ENCODE assay signal across 8 cellular contexts in genomic region chr12:98490491-98491453, GRCh38. TPM values are rescaled to one million over a fixed set of nuclear protein-coding genes. Genes with fewer than 3 reads are reported as not detected.
A peak's percentile ranks its signal among the peaks of the same experiment; 100 is the strongest.
DNase-seq lines count a peak whose midpoint lies in the region; ATAC-seq and TF ChIP-seq lines count a peak whose summit lies in the region.

No MANE protein-coding gene starts in this region.

- TF ChIP-seq POLR2A in prostate gland (IDR thresholded peaks at IDR 0.05), result no peak
- TF ChIP-seq POLR2A in uterus (IDR thresholded peaks at IDR 0.05), result no peak

- H3K4me3 ChIP-seq in prostate gland (no peak overlapping the region), uterus (no peak overlapping the region)

- no peaks in the 10 kb centered on the region for H3K4me1 ChIP-seq in prostate gland (replicated peaks)
- H3K4me1 ChIP-seq in uterus, result no peaks in the 10 kb centered on the region

- DNase-seq in NCI-H1105 treated with DMSO at 0.1 percent for 48 hours (lab: John Stamatoyannopoulos, UW), result peak; percentile 94
- DNase-seq in SW480 (ENCODE audit: low spot score), result peak; percentile 80
- DNase-seq in amniotic epithelial cell (ENCODE audit: low read depth), result peak; percentile 87
- DNase-seq in left cardiac atrium, result peak; percentile 85
- DNase-seq in prostate gland (ENCODE audit: low spot score), result peak; percentile 75
- peak; percentile 89 to 91 for DNase-seq in uterus

- WGBS in prostate gland, result 26% methylated on average over 14 of the region's 14 CpGs

- TF ChIP-seq CTCF in GM12873 (IDR thresholded peaks at IDR 0.05; ENCODE audit: insufficient read depth, low read depth, low read length, missing control alignments) (peak; percentile 86), prostate gland (IDR thresholded peaks at IDR 0.05) (peak; percentile 67 to 90 (median 81)), uterus (IDR thresholded peaks at IDR 0.05) (peak; percentile 82 to 93 (median 88))

- ATAC-seq in HG02642 (IDR thresholded peaks at IDR 0.05; ENCODE audit: poor library complexity, unreplicated experiment) (peak; percentile 94), left cardiac atrium (peak; percentile 89 to 93)

- no peaks in the 10 kb centered on the region for H3K9me3 ChIP-seq in prostate gland
- H3K9me3 ChIP-seq in uterus, result no peaks in the 10 kb centered on the region

- H3K36me3 ChIP-seq in prostate gland (no peaks in the 10 kb centered on the region), uterus (no peaks in the 10 kb centered on the region)

- H3K27me3 ChIP-seq in prostate gland (replicated peaks; ENCODE audit: insufficient read depth) (no peaks in the 10 kb centered on the region), uterus (no peaks in the 10 kb centered on the region)

- no peak overlapping the region for H3K27ac ChIP-seq in prostate gland
- peak overlapping the region; percentile 62 to 91 for H3K27ac ChIP-seq in uterus

- intact Hi-C loops in left cardiac atrium (cut with DNase I) (loop anchor here (2.0 to 5.0 kb wide), 2 partner anchors 26 to 157 kb away; partner anchors contain the start of gene APAF1 (in 1 of the 2)), prostate gland (cut with DNase I) (loop anchor here (2.0 to 10.0 kb wide), 2 partner anchors 24 to 104 kb away; partner anchors contain the start of genes SLC25A3 and TMPO), uterus (cut with DNase I; ENCODE audit: low total_unique reads) (no loop called here)

RNA-seq across cellular contexts. Expression of gene TMPO, which starts 24.6 kb away (rescaled TPM):
- total RNA-seq in left cardiac atrium (10 to 100 TPM; 16.8 to 23.1 TPM), prostate gland (10 to 100 TPM; 47.7 to 79.6 TPM), uterus (100 to 1,000 TPM in 1 of 4 donors, 10 to 100 TPM in 3; 59.7 to 256 (median 93.8) TPM)

Comparison
In these comparisons a context has a peak if more than half of its experiments do, and no peak if none do; other contexts are left out.
1. H3K27ac ChIP-seq: peak in uterus (2 of 2); none in prostate gland (0 of 2).
2. Peak in every context shown above with its lines, with median percentiles within 50 percentile points of each other: CTCF ChIP-seq and DNase-seq.